30 cellular contexts compared by ENCODE assay signal in the genomic region with DNA sequence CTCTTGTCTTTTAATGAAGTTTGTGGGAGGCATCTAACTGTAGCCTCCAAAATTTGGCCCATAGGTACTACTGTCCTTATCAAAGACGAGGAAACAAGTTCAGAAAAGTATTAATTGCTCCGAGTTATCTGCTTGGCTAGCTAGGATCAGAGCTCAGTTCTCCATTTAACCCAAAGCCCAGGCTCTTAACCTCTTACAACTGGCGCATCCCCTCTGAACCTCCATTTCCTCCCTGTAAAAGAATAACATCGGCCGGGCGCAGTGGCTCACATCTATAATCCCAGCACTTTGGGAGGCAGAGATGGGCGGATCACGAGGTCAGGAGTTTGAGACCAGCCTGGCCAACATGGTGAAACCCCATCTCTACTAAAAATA.
"Had no signal": no experiment of that assay in that cellular context is flagged by ENCODE, and none has a peak within 500 bp of the region (broad histone marks: within the 10 kb centered on the region; RNA-seq: fewer than 3 reads in every experiment).

No MANE protein-coding gene starts in this region.

- H3K9me3 ChIP-seq: adrenal gland, body of pancreas, breast epithelium, MG63, Peyer's patch, SJSA1, SK-N-SH had no signal

- H3K27me3 Mint-ChIP-seq: activated CD4-positive, alpha-beta T cell treated with anti-CD3 and anti-CD28 coated beads for 36 hours; activated naive CD4-positive, alpha-beta T cell treated with anti-CD3 and anti-CD28 coated beads, Interleukin-2, amount 50 U/mL, for 24 hours; activated T-cell treated with anti-CD3 and anti-CD28 coated beads, Interleukin-2, amount 50 U/mL, for 24 hours had no signal

- H3K9me2 ChIP-seq: SK-N-SH had no signal

- H3K4me1 Mint-ChIP-seq: activated naive CD4-positive, alpha-beta T cell treated with anti-CD3 and anti-CD28 coated beads, Interleukin-2, amount 50 U/mL, for 24 hours had no signal

- H3K27me3 ChIP-seq: adrenal gland, body of pancreas, breast epithelium, MG63, Peyer's patch, SJSA1 had no signal

- H3K36me3 Mint-ChIP-seq: activated naive CD4-positive, alpha-beta T cell treated with anti-CD3 and anti-CD28 coated beads, Interleukin-2, amount 50 U/mL, for 24 hours had no signal

- DNase-seq: activated CD4-positive, alpha-beta T cell treated with anti-CD3 and anti-CD28 coated beads for 36 hours; activated CD4-positive, alpha-beta T cell treated with anti-CD3 and anti-CD28 coated beads, Interleukin-2, amount 10 ng/mL, durations not matched to agents 7 days and 5 days; activated CD4-positive, alpha-beta T cell treated with anti-CD3 and anti-CD28 coated beads, Interleukin-2, amount 50 U/mL, for 48 hours; activated CD8-positive, alpha-beta T cell treated with anti-CD3 and anti-CD28 coated beads, Interleukin-2, amount 10 ng/mL, durations not matched to agents 7 days and 5 days; activated gamma-delta T cell; activated naive CD4-positive, alpha-beta T cell treated with Interleukin-2 at 50 U/mL for 16 hours; activated T-cell treated with anti-CD3 and anti-CD28 coated beads, Interleukin-2, amount 50 U/mL, for 24 hours; adrenal gland; body of pancreas; Kasumi-1; KG1; MG63; NCI-H1048; NCI-H1105 treated with DMSO at 0.1 percent for 48 hours; NCI-H1436; NCI-H1694; NCI-H1930; NCI-H345; NCI-H524 treated with DMSO at 0.1 percent for 48 hours; PC-3; Peyer's patch; RPMI8226; SHP77 treated with DMSO at 0.1 percent for 48 hours; SK-N-SH had no signal

- H3K27ac ChIP-seq: adrenal gland, body of pancreas, breast epithelium, Peyer's patch, SJSA1 had no signal

- H3K4me1 ChIP-seq: breast epithelium had no signal

- H3K27ac Mint-ChIP-seq: activated CD4-positive, alpha-beta T cell treated with anti-CD3 and anti-CD28 coated beads for 36 hours; activated CD4-positive, alpha-beta T cell treated with anti-CD3 and anti-CD28 coated beads, Interleukin-2, amount 10 ng/mL, durations not matched to agents 7 days and 5 days; activated CD8-positive, alpha-beta T cell treated with anti-CD3 and anti-CD28 coated beads, Interleukin-2, amount 10 ng/mL, durations not matched to agents 7 days and 5 days; activated naive CD4-positive, alpha-beta T cell treated with anti-CD3 and anti-CD28 coated beads, Interleukin-2, amount 50 U/mL, for 24 hours; activated T-cell treated with anti-CD3 and anti-CD28 coated beads, Interleukin-2, amount 50 U/mL, for 24 hours; activated T-helper 2 cell treated with anti-CD3 and anti-CD28 coated beads, Interferon-gamma antibody, Interleukin-2, Interleukin-4, amounts not matched to agents 10 μg/mL and 5 μg/mL and 100 μg/mL, durations not matched to agents 14 hours and 24 hours and 36 hours; T-helper 1 cell treated with Interleukin-12 subunit alpha and Interleukin-12 subunit beta and Interleukin-4 antibody, amounts not matched to agents 30 μg/mL and 1 μg/mL, for 36 hours; T-helper 2 cell treated with Interferon-gamma antibody and Interleukin-4, amounts not matched to agents 5 μg/mL and 100 μg/mL, for 36 hours had no signal

- H3K4me2 ChIP-seq: SK-N-SH had no signal

- H3K36me3 ChIP-seq: adrenal gland, breast epithelium, Peyer's patch had no signal

- H3K4me3 Mint-ChIP-seq: activated CD4-positive, alpha-beta T cell treated with anti-CD3 and anti-CD28 coated beads for 36 hours; activated CD4-positive, alpha-beta T cell treated with anti-CD3 and anti-CD28 coated beads, Interleukin-2, amount 10 ng/mL, durations not matched to agents 7 days and 5 days; activated CD8-positive, alpha-beta T cell treated with anti-CD3 and anti-CD28 coated beads, Interleukin-2, amount 10 ng/mL, durations not matched to agents 7 days and 5 days; activated naive CD4-positive, alpha-beta T cell treated with anti-CD3 and anti-CD28 coated beads, Interleukin-2, amount 50 U/mL, for 24 hours; activated T-cell treated with anti-CD3 and anti-CD28 coated beads, Interleukin-2, amount 50 U/mL, for 24 hours; T-helper 1 cell treated with Interleukin-12 subunit alpha and Interleukin-12 subunit beta and Interleukin-4 antibody, amounts not matched to agents 30 μg/mL and 1 μg/mL, for 36 hours; T-helper 2 cell treated with Interferon-gamma antibody and Interleukin-4, amounts not matched to agents 5 μg/mL and 100 μg/mL, for 36 hours had no signal

- H3K9me3 Mint-ChIP-seq: activated CD4-positive, alpha-beta T cell treated with anti-CD3 and anti-CD28 coated beads, Interleukin-2, amount 10 ng/mL, durations not matched to agents 7 days and 5 days; activated naive CD4-positive, alpha-beta T cell treated with anti-CD3 and anti-CD28 coated beads, Interleukin-2, amount 50 U/mL, for 24 hours; activated T-cell treated with anti-CD3 and anti-CD28 coated beads, Interleukin-2, amount 50 U/mL, for 24 hours; activated T-helper 2 cell treated with anti-CD3 and anti-CD28 coated beads, Interferon-gamma antibody, Interleukin-2, Interleukin-4, amounts not matched to agents 10 μg/mL and 5 μg/mL and 100 μg/mL, durations not matched to agents 14 hours and 24 hours and 36 hours; T-helper 1 cell treated with Interleukin-12 subunit alpha and Interleukin-12 subunit beta and Interleukin-4 antibody, amounts not matched to agents 30 μg/mL and 1 μg/mL, for 36 hours; T-helper 2 cell treated with Interferon-gamma antibody and Interleukin-4, amounts not matched to agents 5 μg/mL and 100 μg/mL, for 36 hours had no signal

- H3K4me3 ChIP-seq: adrenal gland, body of pancreas, breast epithelium, MG63, Peyer's patch, SJSA1 had no signal

- ATAC-seq: activated CD4-positive, alpha-beta T cell treated with anti-CD3 and anti-CD28 coated beads for 36 hours; activated CD8-positive, alpha-beta T cell treated with anti-CD3 and anti-CD28 coated beads, Interleukin-2, amount 10 ng/mL, durations not matched to agents 7 days and 5 days; body of pancreas; PC-3 had no signal
